Comparison of ENCODE assay signal across 8 cellular contexts in the genomic region with DNA sequence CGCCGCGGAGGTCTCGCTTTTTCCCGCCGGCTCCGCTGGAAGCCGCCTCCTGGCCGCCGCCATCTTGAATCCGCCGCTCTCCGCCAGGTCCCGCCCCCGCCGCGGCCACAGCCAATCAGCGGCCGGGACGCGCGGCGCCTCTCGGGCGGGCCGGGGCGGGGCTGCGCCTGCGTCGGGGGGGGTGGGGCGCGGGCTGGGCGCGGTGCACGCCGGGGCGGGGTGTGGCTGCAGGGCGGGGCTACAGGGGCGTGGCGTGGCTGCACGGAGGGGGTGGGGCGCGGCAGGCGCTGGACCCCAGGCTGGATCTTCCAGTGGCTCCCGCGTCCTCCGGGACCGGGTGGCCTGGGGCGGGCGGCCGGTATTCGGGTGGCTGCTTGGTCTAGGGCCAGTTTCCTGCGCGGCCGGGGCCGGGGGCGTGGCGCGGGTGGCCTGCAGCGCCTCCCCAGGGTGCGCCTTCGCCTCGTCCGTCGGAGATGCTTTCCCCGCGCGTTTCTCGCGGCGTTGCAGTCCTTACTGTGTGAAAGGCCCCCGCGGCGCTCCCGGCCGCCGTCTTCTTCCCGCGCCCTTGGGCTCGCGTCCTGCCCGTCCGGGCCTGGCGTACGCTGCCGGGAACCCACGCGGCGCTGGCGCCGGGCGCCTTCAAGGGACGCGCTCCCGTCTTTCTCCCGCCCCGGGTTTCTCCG. TPM values are rescaled to one million over a fixed set of nuclear protein-coding genes. Genes with fewer than 3 reads are reported as not detected.
DNase-seq lines count a peak whose midpoint lies in the region; ATAC-seq and TF ChIP-seq lines count a peak whose summit lies in the region.

No MANE protein-coding gene starts in this region.

- H3K4me1 ChIP-seq in adrenal gland (replicated peaks in 1 of 2) (peaks cover 10 to 26% of the 10 kb centered on the region in 2 donors), left ventricle myocardium inferior (peaks cover 39% of the 10 kb centered on the region), prostate gland (replicated peaks) (peaks cover 12% of the 10 kb centered on the region), upper lobe of right lung (peaks cover 21% of the 10 kb centered on the region)

- peak overlapping the region; percentile 72 to 94 (median 92) for H3K27ac ChIP-seq in adrenal gland
- peak overlapping the region; percentile 98 for H3K27ac ChIP-seq in left ventricle myocardium inferior (replicated peaks)
- peak overlapping the region; percentile 96 to 99 for H3K27ac ChIP-seq in prostate gland
- H3K27ac ChIP-seq in upper lobe of right lung: peak overlapping the region; percentile 95

- WGBS in adrenal gland, 4 donors: 0% methylated on average over 16 to 98 of the region's 98 CpGs; no CpG with 5 or more reads in 1 of the 4 donors
- 1% methylated on average over 16 of the region's 98 CpGs for WGBS in prostate gland

- H3K36me3 ChIP-seq in adrenal gland (replicated peaks in 1 of 2) (peaks cover 0 to 10% of the 10 kb centered on the region in 2 donors), left ventricle myocardium inferior (peaks cover 20% of the 10 kb centered on the region), prostate gland (no peaks in the 10 kb centered on the region), upper lobe of right lung (peaks cover 17% of the 10 kb centered on the region)

- TF ChIP-seq CTCF in GM12874 (IDR thresholded peaks at IDR 0.05; ENCODE audit: insufficient read depth, low read depth, low read length): peak; percentile 35; the same call in 1 of the 2 replicates
- TF ChIP-seq CTCF in adrenal gland (IDR thresholded peaks at IDR 0.05): no peak
- TF ChIP-seq CTCF in left ventricle myocardium inferior (IDR thresholded peaks at IDR 0.05; ENCODE audit: borderline replicate concordance): no peak
- TF ChIP-seq CTCF in prostate gland (IDR thresholded peaks at IDR 0.05): peak in 1 of 4 experiments; percentile 6
- no peak for TF ChIP-seq CTCF in upper lobe of right lung (IDR thresholded peaks at IDR 0.05)

- ATAC-seq in HG02623 (IDR thresholded peaks at IDR 0.05; ENCODE audit: unreplicated experiment): peak; percentile 51
- peak; percentile 91 for ATAC-seq in upper lobe of right lung

- DNase-seq in NCI-H1092 treated with DMSO at 0.1 percent for 48 hours (lab: John Stamatoyannopoulos, UW): peak; percentile 93
- peak; percentile 82 for DNase-seq in T follicular helper cell (ENCODE audit: low read depth)
- DNase-seq in adrenal gland: peak; percentile 82 to 90 (median 86)
- peak; percentile 87 for DNase-seq in left ventricle myocardium inferior
- peak; percentile 80 for DNase-seq in prostate gland (ENCODE audit: low spot score)
- peak; percentile 93 for DNase-seq in upper lobe of right lung

- TF ChIP-seq POLR2A in adrenal gland (IDR thresholded peaks at IDR 0.05) (peak; percentile 53 to 60), prostate gland (IDR thresholded peaks at IDR 0.05) (peak; percentile 68)

- intact Hi-C loops in adrenal gland (cut with DNase I) (no loop called here), left ventricle myocardium inferior (cut with micrococcal nuclease) (no loop called here), prostate gland (cut with DNase I) (loop anchor here (5.0 to 10.0 kb wide), 5 partner anchors 37 to 350 kb away; partner anchors contain the start of genes DIP2A, FTCD, LSS and MCM3AP), upper lobe of right lung (cut with DNase I) (no loop called here)

- H3K9me3 ChIP-seq in adrenal gland (replicated peaks in 1 of 3) (no peaks in the 10 kb centered on the region), left ventricle myocardium inferior (replicated peaks) (no peaks in the 10 kb centered on the region), prostate gland (no peaks in the 10 kb centered on the region), upper lobe of right lung (no peaks in the 10 kb centered on the region)

- H3K27me3 ChIP-seq in adrenal gland: no peaks in the 10 kb centered on the region
- H3K27me3 ChIP-seq in left ventricle myocardium inferior (ENCODE audit: low read depth): no peaks in the 10 kb centered on the region
- no peaks in the 10 kb centered on the region for H3K27me3 ChIP-seq in prostate gland (replicated peaks; ENCODE audit: insufficient read depth)
- no peaks in the 10 kb centered on the region for H3K27me3 ChIP-seq in upper lobe of right lung

- H3K4me3 ChIP-seq in adrenal gland (peak overlapping the region; percentile 43 to 90 (median 58)), left ventricle myocardium inferior (peak overlapping the region; percentile 95), prostate gland (peak overlapping the region; percentile 95 to 100), upper lobe of right lung (peak overlapping the region; percentile 99)

RNA-seq across cellular contexts. Expression of gene PCNT, which starts 0.6 kb away (rescaled TPM):
- total RNA-seq in adrenal gland (10 to 100 TPM; 27.2 to 46.6 (median 33.7) TPM), left ventricle myocardium inferior (36.3 TPM), prostate gland (10 to 100 TPM; 33.8 to 70.9 TPM), upper lobe of right lung (29.3 TPM)
- 10 to 100 TPM; 14.0 to 27.3 (median 21.4) TPM for polyA plus RNA-seq in adrenal gland

RNA-seq across cellular contexts. Expression of gene C21orf58, which starts 0.9 kb away (rescaled TPM):
- total RNA-seq in adrenal gland (1 to 10 TPM; 1.1 to 5.4 (median 2.2) TPM), left ventricle myocardium inferior (1.5 TPM), prostate gland (1 to 10 TPM; 4.0 to 8.9 TPM), upper lobe of right lung (2.3 TPM)
- 10 to 100 TPM in 1 of 3 donors, 1 to 10 TPM in 1, under 1 TPM in 1; 0.46 to 15.0 (median 2.9) TPM for polyA plus RNA-seq in adrenal gland

RNA-seq across cellular contexts. Expression of gene YBEY, which starts 38.4 kb away (rescaled TPM):
- total RNA-seq in adrenal gland (10 to 100 TPM in 6 of 8 donors, 1 to 10 TPM in 2; 4.0 to 17.5 (median 14.8) TPM), left ventricle myocardium inferior (17.1 TPM), prostate gland (10 to 100 TPM; 28.5 to 30.0 TPM), upper lobe of right lung (14.0 TPM)
- polyA plus RNA-seq in adrenal gland: 10 to 100 TPM; 16.4 to 46.0 (median 24.8) TPM

RNA-seq across cellular contexts. Expression of gene MCM3AP, which starts 39.1 kb away (rescaled TPM):
- total RNA-seq in adrenal gland: 10 to 100 TPM; 61.0 to 88.4 (median 72.3) TPM
- polyA plus RNA-seq in adrenal gland: 10 to 100 TPM; 34.8 to 89.4 (median 71.3) TPM
- total RNA-seq in left ventricle myocardium inferior: 58.8 TPM
- total RNA-seq in prostate gland: 100 to 1,000 TPM; 107 to 120 TPM
- total RNA-seq in upper lobe of right lung: 92.2 TPM

Comparison
In these comparisons a context has a peak if more than half of its experiments do, and no peak if none do; other contexts are left out.
1. Peak in every context shown above with its lines: DNase-seq, ATAC-seq, H3K4me3 ChIP-seq and H3K27ac ChIP-seq.